In the genomic region with DNA sequence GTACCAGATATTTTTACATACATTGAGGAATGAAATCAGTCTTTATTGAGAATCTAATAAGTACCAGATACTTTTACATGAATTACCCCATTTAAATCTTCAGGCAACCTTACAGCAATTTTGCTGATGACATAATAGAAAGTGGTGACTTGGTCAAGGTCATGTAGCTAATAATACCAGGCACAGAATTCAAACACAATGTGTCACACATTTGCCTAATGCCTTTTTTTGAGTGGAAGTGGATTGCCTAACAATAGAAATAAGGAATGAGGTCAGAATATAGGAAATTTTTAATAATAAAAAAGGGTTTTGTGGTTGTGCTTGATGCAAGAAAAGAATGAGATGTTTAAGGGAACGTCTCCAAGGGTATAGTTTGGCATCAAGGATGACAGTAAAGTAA, we compare ENCODE assay signal across 23 cellular contexts.
DNase-seq lines count a peak whose midpoint lies in the region; ATAC-seq, FAIRE-seq and TF ChIP-seq lines count a peak whose summit lies in the region.
"Had no signal": no experiment of that assay in that cellular context is flagged by ENCODE, and none has a peak within 500 bp of the region (broad histone marks: within the 10 kb centered on the region; RNA-seq: fewer than 3 reads in every experiment).

No MANE protein-coding gene starts in this region.

- peaks cover 0 to under 1% of the 10 kb centered on the region in 2 experiments for H3K27me3 ChIP-seq in endothelial cell of umbilical vein (ENCODE audit: control insufficient read depth in 2 of 2, insufficient read depth in 2 of 2, low read length in 2 of 2)
- H3K27me3 ChIP-seq: gastrocnemius medialis, tibial artery had no signal

- no peaks in the 10 kb centered on the region for H3K9me1 ChIP-seq in endothelial cell of umbilical vein (replicated peaks; ENCODE audit: control insufficient read depth, extremely low read depth, insufficient read depth, low read length)

- no peak for FAIRE-seq in endothelial cell of umbilical vein (lab: Jason Lieb, UNC)
- FAIRE-seq: A204.1, H54, keratinocyte had no signal

- ATAC-seq in left lobe of liver = no peak
- ATAC-seq: gastrocnemius medialis, psoas muscle had no signal

- dilution Hi-C loops in endothelial cell of umbilical vein (cut with MboI; ENCODE audit: extremely low pct_ligation_motif_present, low sequenced_read_pairs) = no loop called here

- no peaks in the 10 kb centered on the region for H3K9me3 ChIP-seq in endothelial cell of umbilical vein (replicated peaks; ENCODE audit: control insufficient read depth, insufficient read depth, low read length)
- H3K9me3 ChIP-seq: gastrocnemius medialis, psoas muscle, tibial artery had no signal

- DNase-seq in AG08395 (ENCODE audit: low spot score) = peak; percentile 32
- peak; percentile 70 for DNase-seq in LHCN-M2 (ENCODE audit: low read depth)
- peak; percentile 4 for DNase-seq in endothelial cell of umbilical vein (ENCODE audit: low read depth, low spot score)
- DNase-seq in myocyte (ENCODE audit: low read depth) = peak; percentile 57
- no peak for DNase-seq in left lobe of liver (ENCODE audit: low spot score)
- DNase-seq in RWPE1 (ENCODE audit: low spot score) = no peak
- no peak for DNase-seq in hippocampal formation (lab: John Stamatoyannopoulos, UW)
- no peak for DNase-seq in NCI-H2227 (lab: John Stamatoyannopoulos, UW; ENCODE audit: unreplicated experiment)
- DNase-seq: activated B cell treated with CpG ODN at 0.5 μM for 24 hours; activated CD4-positive, alpha-beta T cell treated with anti-CD3 and anti-CD28 coated beads, Interleukin-2, amount 50 U/mL, for 4 hours; activated CD8-positive, alpha-beta memory T cell treated with anti-CD3 and anti-CD28 coated beads, Interleukin-2, amount 50 U/mL, for 48 hours; activated effector memory CD4-positive, alpha-beta T cell treated with Interleukin-2 at 50 U/mL for 16 hours; C1 segment of cervical spinal cord; dermis blood vessel endothelial cell; gastrocnemius medialis; NCI-H2081 treated with DMSO at 0.1 percent for 48 hours; NCI-H524; psoas muscle; tibial artery had no signal

- TF ChIP-seq CTCF in endothelial cell of umbilical vein (IDR thresholded peaks at IDR 0.05; ENCODE audit: extremely low read depth in 1 of 2, insufficient read depth in 1 of 2, low read depth in 1 of 2, low read length in 2 of 2) (no peak), RWPE1 (conservative IDR thresholded peaks at IDR 0.05; ENCODE audit: low read depth) (no peak)

- no peak overlapping the region for H3K9ac ChIP-seq in endothelial cell of umbilical vein (replicated peaks; ENCODE audit: extremely low read depth, insufficient read depth, low read length)

- no peak for TF ChIP-seq POLR2A in endothelial cell of umbilical vein (IDR thresholded peaks at IDR 0.05; ENCODE audit: low read depth, low read length)

- H3K36me3 ChIP-seq in endothelial cell of umbilical vein (ENCODE audit: control insufficient read depth in 2 of 2, extremely low read depth in 1 of 2, insufficient read depth in 2 of 2, low read length in 2 of 2) = no peaks in the 10 kb centered on the region
- H3K36me3 ChIP-seq: gastrocnemius medialis, tibial artery had no signal

- no peaks in the 10 kb centered on the region for H4K20me1 ChIP-seq in endothelial cell of umbilical vein (replicated peaks; ENCODE audit: control insufficient read depth, extremely low read depth, insufficient read depth, low read length)

- CTCF ChIA-PET in endothelial cell of umbilical vein (lab: Charles Lee) = no interaction called here
- CTCF ChIA-PET in RWPE1 (lab: Yijun Ruan, JAX) = no interaction called here

- intact Hi-C loops in endothelial cell of umbilical vein (cut with micrococcal nuclease) = no loop called here

- no TSS peak for BruUV-seq in endothelial cell of umbilical vein (replicated peaks; lab: Mats Ljungman, UMichigan)

- H3K4me3 ChIP-seq in endothelial cell of umbilical vein (replicated peaks in 1 of 3; ENCODE audit: insufficient read depth in 1 of 3, low read depth in 1 of 3, low read length in 3 of 3) = no peak overlapping the region
- H3K4me3 ChIP-seq: gastrocnemius medialis, psoas muscle, tibial artery had no signal

- H3K4me2 ChIP-seq in endothelial cell of umbilical vein (ENCODE audit: insufficient read depth, low read length) = no peak overlapping the region

- no peak overlapping the region for H3K27ac ChIP-seq in endothelial cell of umbilical vein (ENCODE audit: insufficient read depth, low read depth, low read length)
- no peak overlapping the region for H3K27ac ChIP-seq in RWPE1
- H3K27ac ChIP-seq: gastrocnemius medialis, HL-60, psoas muscle, tibial artery had no signal

- no peaks in the 10 kb centered on the region for H3K79me2 ChIP-seq in endothelial cell of umbilical vein (ENCODE audit: control insufficient read depth, insufficient read depth, low read length)

- H3K4me1 ChIP-seq in endothelial cell of umbilical vein (ENCODE audit: control insufficient read depth, extremely low read depth, insufficient read depth, low read length) = no peaks in the 10 kb centered on the region

- POLR2A ChIA-PET in endothelial cell of umbilical vein (lab: Charles Lee) = no interaction called here
- POLR2A ChIA-PET in RWPE1 (lab: Yijun Ruan, JAX; ENCODE audit: low non-redundant PET) = no interaction called here

- H2AFZ ChIP-seq in endothelial cell of umbilical vein (ENCODE audit: low read depth, low read length) = no peak overlapping the region

TF ChIP-seq in endothelial cell of umbilical vein, 7 proteins besides CTCF, POLR2A, EP300 and RAD21:
- TF ChIP-seq, protein P1, sequence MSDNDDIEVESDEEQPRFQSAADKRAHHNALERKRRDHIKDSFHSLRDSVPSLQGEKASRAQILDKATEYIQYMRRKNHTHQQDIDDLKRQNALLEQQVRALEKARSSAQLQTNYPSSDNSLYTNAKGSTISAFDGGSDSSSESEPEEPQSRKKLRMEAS (IDR thresholded peaks at IDR 0.05; ENCODE audit: insufficient read depth, insufficient read length) = no peak
- TF ChIP-seq JUN (IDR thresholded peaks at IDR 0.05; ENCODE audit: borderline replicate concordance, insufficient read depth, insufficient read length, low read depth) (no peak), MYC (IDR thresholded peaks at IDR 0.05; ENCODE audit: low read depth, low read length) (no peak), FOS (IDR thresholded peaks at IDR 0.05; ENCODE audit: borderline replicate concordance, insufficient read depth, low read length) (peak; percentile 10), GATA2 (IDR thresholded peaks at IDR 0.05; ENCODE audit: insufficient read depth, insufficient read length, low read depth, low read length) (no peak), POLR2AphosphoS5 (IDR thresholded peaks at IDR 0.05; ENCODE audit: insufficient read depth, low read depth, low read length) (no peak)

Comparison
In these comparisons a context has a peak if more than half of its experiments do, and no peak if none do; other contexts are left out.
1. DNase-seq: peak in AG08395 (single experiment), LHCN-M2 (single experiment), endothelial cell of umbilical vein (single experiment) and myocyte (single experiment); none in left lobe of liver (single experiment), RWPE1 (single experiment), hippocampal formation (0 of 2) and NCI-H2227 (single experiment).